1 cellular context compared by ENCODE assay signal in genomic region chr11:103035656-103036434, GRCh38.
A peak's percentile ranks its signal among the peaks of the same experiment; 100 is the strongest.
TF ChIP-seq lines count a peak whose summit lies in the region.

No MANE protein-coding gene starts in this region.

TF ChIP-seq in K562, 482 proteins besides CTCF, POLR2A, EP300 and RAD21 (continued from another document):
- TF ChIP-seq TFE3 (CRISPR knock-in tag; IDR thresholded peaks at IDR 0.05) = no peak
- no peak for TF ChIP-seq PHF20 (IDR thresholded peaks at IDR 0.05; ENCODE audit: partially characterized antibody)
- no peak for TF ChIP-seq ZNF121 (CRISPR knock-in tag; conservative IDR thresholded peaks at IDR 0.05)
- no peak for TF ChIP-seq CEBPG (CRISPR knock-in tag; IDR thresholded peaks at IDR 0.05)
- TF ChIP-seq CEBPG (tag; conservative IDR thresholded peaks at IDR 0.05 in 1 of 2, IDR thresholded peaks at IDR 0.05 in 1 of 2) = peak in 1 of 2 experiments; percentile 69; a peak in 2 of 4 replicates
- TF ChIP-seq NCOR1 (IDR thresholded peaks at IDR 0.05) = no peak
- TF ChIP-seq HMBOX1 (IDR thresholded peaks at IDR 0.05) = no peak
- no peak for TF ChIP-seq PRPF4 (IDR thresholded peaks at IDR 0.05; ENCODE audit: insufficient read depth, low read depth, low read length, poor library complexity, severe bottlenecking)
- no peak for TF ChIP-seq GATAD2A (IDR thresholded peaks at IDR 0.05)
- TF ChIP-seq PBX2 (CRISPR knock-in tag; IDR thresholded peaks at IDR 0.05; ENCODE audit: low read depth) = no peak
- TF ChIP-seq PBX2 (tag; conservative IDR thresholded peaks at IDR 0.05; ENCODE audit: low read depth) = no peak
- no peak for TF ChIP-seq ZC3H4 (CRISPR knock-in tag; IDR thresholded peaks at IDR 0.05; ENCODE audit: borderline replicate concordance)
- no peak for TF ChIP-seq ZNF668 (CRISPR knock-in tag; IDR thresholded peaks at IDR 0.05)
- no peak for TF ChIP-seq LEF1 (IDR thresholded peaks at IDR 0.05)
- no peak for TF ChIP-seq ZKSCAN8 (CRISPR knock-in tag; IDR thresholded peaks at IDR 0.05)
- no peak for TF ChIP-seq ZSCAN32 (CRISPR knock-in tag; IDR thresholded peaks at IDR 0.05)
- no peak for TF ChIP-seq ZNF316 (IDR thresholded peaks at IDR 0.05)
- no peak for TF ChIP-seq RNF2 (IDR thresholded peaks at IDR 0.05)
- no peak for TF ChIP-seq CBFB (CRISPR knock-in tag; IDR thresholded peaks at IDR 0.05)
- TF ChIP-seq ZEB2 (IDR thresholded peaks at IDR 0.05) = no peak
- TF ChIP-seq ILK (tag; IDR thresholded peaks at IDR 0.05; ENCODE audit: borderline replicate concordance, low read depth) = no peak
- no peak for TF ChIP-seq MITF (IDR thresholded peaks at IDR 0.05)
- TF ChIP-seq ZNF184 (CRISPR knock-in tag; IDR thresholded peaks at IDR 0.05) = no peak
- no peak for TF ChIP-seq SRSF3 (IDR thresholded peaks at IDR 0.05; ENCODE audit: insufficient read depth, low read length)
- TF ChIP-seq GABPB2 (CRISPR knock-in tag; conservative IDR thresholded peaks at IDR 0.05) = no peak
- no peak for TF ChIP-seq CSDE1 (IDR thresholded peaks at IDR 0.05)
- TF ChIP-seq FOXO4 (CRISPR knock-in tag; IDR thresholded peaks at IDR 0.05) = no peak
- TF ChIP-seq HMGN3 (IDR thresholded peaks at IDR 0.05; ENCODE audit: borderline replicate concordance, extremely low read depth, insufficient read length, low read depth, low read length) = no peak
- TF ChIP-seq NCOA6 (IDR thresholded peaks at IDR 0.05) = no peak
- TF ChIP-seq SAFB2 (IDR thresholded peaks at IDR 0.05; ENCODE audit: borderline replicate concordance, low read depth, low read length, severe bottlenecking) = no peak
- no peak for TF ChIP-seq RFX5 (IDR thresholded peaks at IDR 0.05; ENCODE audit: low read depth, low read length)
- TF ChIP-seq RBFOX2 (IDR thresholded peaks at IDR 0.05; ENCODE audit: low read depth, low read length) = no peak
- no peak for TF ChIP-seq HDAC6 (IDR thresholded peaks at IDR 0.05; ENCODE audit: low read depth, low read length)
- no peak for TF ChIP-seq E2F1 (CRISPR knock-in tag; IDR thresholded peaks at IDR 0.05)
- TF ChIP-seq TFAP4 (CRISPR knock-in tag; IDR thresholded peaks at IDR 0.05; ENCODE audit: borderline replicate concordance) = no peak
- no peak for TF ChIP-seq SIX5 (IDR thresholded peaks at IDR 0.05; ENCODE audit: borderline replicate concordance in 1 of 2, insufficient read depth in 1 of 2, low read depth in 1 of 2, low read length in 2 of 2)
- TF ChIP-seq ARID3A (IDR thresholded peaks at IDR 0.05; ENCODE audit: borderline replicate concordance, low read depth, low read length) = no peak
- TF ChIP-seq FOXJ2 (tag; IDR thresholded peaks at IDR 0.05) = 0 out of 2 replicates have a peak, but pooled peaks have one; percentile 18
- TF ChIP-seq ELK1 (CRISPR knock-in tag; IDR thresholded peaks at IDR 0.05) = no peak
- no peak for TF ChIP-seq PHF8 (IDR thresholded peaks at IDR 0.05; ENCODE audit: borderline replicate concordance, low read length)
- TF ChIP-seq BMI1 (IDR thresholded peaks at IDR 0.05; ENCODE audit: low read length) = no peak
- peak; percentile 58 for TF ChIP-seq MAFG (tag; conservative IDR thresholded peaks at IDR 0.05)
- TF ChIP-seq MBD1 (CRISPR knock-in tag; IDR thresholded peaks at IDR 0.05) = no peak
- no peak for TF ChIP-seq ZNF347 (CRISPR knock-in tag; IDR thresholded peaks at IDR 0.05; ENCODE audit: low read depth)
- TF ChIP-seq FOSL1 (tag; conservative IDR thresholded peaks at IDR 0.05) = peak; percentile 86
- no peak for TF ChIP-seq IRF9 (tag; IDR thresholded peaks at IDR 0.05)
- TF ChIP-seq GABPB1 (CRISPR knock-in tag; IDR thresholded peaks at IDR 0.05) = peak; percentile 49; the same call in 1 of the 2 replicates
- TF ChIP-seq CHD1 (IDR thresholded peaks at IDR 0.05; ENCODE audit: low read length) = no peak
- TF ChIP-seq MLX (CRISPR knock-in tag; conservative IDR thresholded peaks at IDR 0.05) = no peak
- TF ChIP-seq ATF7 (IDR thresholded peaks at IDR 0.05) = peak; percentile 59; the same call in 1 of the 2 replicates
- no peak for TF ChIP-seq ZNF23 (CRISPR knock-in tag; IDR thresholded peaks at IDR 0.05)
- no peak for TF ChIP-seq TCF7L2 (IDR thresholded peaks at IDR 0.05; ENCODE audit: low read depth, low read length)
- TF ChIP-seq SMARCE1 (IDR thresholded peaks at IDR 0.05) = no peak
- no peak for TF ChIP-seq SRSF1 (IDR thresholded peaks at IDR 0.05; ENCODE audit: low read depth, low read length)
